Comparison of ENCODE assay signal across 8 cellular contexts in genomic region chr1:6519935-6520621, GRCh38. TPM values are rescaled to one million over a fixed set of nuclear protein-coding genes. Genes with fewer than 3 reads are reported as not detected.
DNase-seq lines count a peak whose midpoint lies in the region; ATAC-seq, FAIRE-seq and TF ChIP-seq lines count a peak whose summit lies in the region.

No MANE protein-coding gene starts in this region.

- H3K36me3 ChIP-seq in right atrium auricular region = peaks cover 1% of the 10 kb centered on the region
- peaks cover 2 to 6% of the 10 kb centered on the region in 2 experiments for H3K36me3 ChIP-seq in keratinocyte (ENCODE audit: control insufficient read depth in 2 of 2, extremely low read depth in 1 of 2, insufficient read depth in 2 of 2, low read length in 2 of 2)
- peaks cover 4% of the 10 kb centered on the region for H3K36me3 ChIP-seq in upper lobe of right lung

- H3K27ac ChIP-seq in right atrium auricular region (no peak overlapping the region), keratinocyte (ENCODE audit: control insufficient read depth, insufficient read depth, low read length) (no peak overlapping the region), upper lobe of right lung (no peak overlapping the region)

- DNase-seq in Right ventricle myocardium superior (no peak), right atrium auricular region (ENCODE audit: low spot score) (no peak), astrocyte of the hippocampus (ENCODE audit: low read depth, low spot score) (peak; percentile 93), keratinocyte (ENCODE audit: low read depth, low spot score) (peak; percentile 52), upper lobe of right lung (no peak)

- ATAC-seq in Right ventricle myocardium superior (ENCODE audit: poor library complexity) (peak; percentile 64), upper lobe of right lung (peak; percentile 24), HG02763 (IDR thresholded peaks at IDR 0.05; ENCODE audit: unreplicated experiment) (no peak), GM18909 (IDR thresholded peaks at IDR 0.05; ENCODE audit: poor library complexity, unreplicated experiment) (no peak), GM18907 (IDR thresholded peaks at IDR 0.05; ENCODE audit: unreplicated experiment) (no peak)

- H3K4me1 ChIP-seq in right atrium auricular region (peaks cover 0 to 14% of the 10 kb centered on the region in 2 donors), keratinocyte (ENCODE audit: control insufficient read depth, extremely low read depth, insufficient read depth, low read length) (peaks cover 31% of the 10 kb centered on the region), upper lobe of right lung (no peaks in the 10 kb centered on the region)

- H3K4me3 ChIP-seq in right atrium auricular region (no peak overlapping the region), keratinocyte (ENCODE audit: control insufficient read depth in 2 of 3, extremely low read depth in 1 of 3, insufficient read depth in 2 of 3, low read depth in 1 of 3, low read length in 3 of 3) (no peak overlapping the region), upper lobe of right lung (no peak overlapping the region)

- H3K9me3 ChIP-seq in right atrium auricular region (no peaks in the 10 kb centered on the region), keratinocyte (ENCODE audit: control insufficient read depth, low read depth, low read length) (no peaks in the 10 kb centered on the region), upper lobe of right lung (no peaks in the 10 kb centered on the region)

- H4K20me1 ChIP-seq in keratinocyte (ENCODE audit: control insufficient read depth, extremely low read depth, insufficient read depth, low read length) = peaks cover 3% of the 10 kb centered on the region

- H3K79me2 ChIP-seq in keratinocyte (ENCODE audit: control insufficient read depth, insufficient read depth, low read length) = no peaks in the 10 kb centered on the region

- peak overlapping the region; percentile 4 for H3K4me2 ChIP-seq in keratinocyte (ENCODE audit: control insufficient read depth, extremely low read depth, insufficient read depth, low read depth, low read length)

- dilution Hi-C loops in keratinocyte (cut with MboI; ENCODE audit: extremely low pct_ligation_motif_present, low sequenced_read_pairs) = no loop called here

- H3K9ac ChIP-seq in keratinocyte (ENCODE audit: control insufficient read depth, extremely low read depth, insufficient read depth, low read length) = no peak overlapping the region

- intact Hi-C loops in Right ventricle myocardium superior (cut with DNase I) (loop anchor here (5.0 kb wide), 1 partner anchor 33 kb away; no protein-coding TSS in a partner anchor), upper lobe of right lung (cut with DNase I) (no loop called here)

- H2AFZ ChIP-seq in keratinocyte (ENCODE audit: control insufficient read depth, low read length) = no peak overlapping the region

- TF ChIP-seq CTCF in right atrium auricular region (IDR thresholded peaks at IDR 0.05) (no peak), keratinocyte (optimal IDR thresholded peaks at IDR 0.05 in 1 of 3, IDR thresholded peaks at IDR 0.05 in 1 of 3, conservative IDR thresholded peaks at IDR 0.05 in 1 of 3; ENCODE audit: extremely low read depth in 1 of 3, insufficient read depth in 2 of 3, low read length in 3 of 3) (no peak), upper lobe of right lung (IDR thresholded peaks at IDR 0.05) (no peak)

- H3K27me3 ChIP-seq in right atrium auricular region (no peaks in the 10 kb centered on the region), keratinocyte (ENCODE audit: control insufficient read depth, extremely low read depth, insufficient read depth, low read length) (no peaks in the 10 kb centered on the region), upper lobe of right lung (no peaks in the 10 kb centered on the region)

- H3K9me1 ChIP-seq in keratinocyte (ENCODE audit: control insufficient read depth, extremely low read depth, insufficient read depth, low read length) = no peaks in the 10 kb centered on the region

- FAIRE-seq in keratinocyte (lab: Jason Lieb, UNC) = peak; percentile 90

RNA-seq across cellular contexts. Expression of gene PLEKHG5, which starts 28.6 kb away (rescaled TPM):
- total RNA-seq in Right ventricle myocardium superior (16.8 TPM), right atrium auricular region (1 to 10 TPM; 7.0 to 7.9 TPM), upper lobe of right lung (12.2 TPM)
- polyA plus RNA-seq in keratinocyte = 11.8 to 27.7 TPM (median 13.4 TPM) in 3 replicates
- 9.4 TPM for polyA plus RNA-seq in keratinocyte (2011; ENCODE audit: low read depth)
- polyA plus RNA-seq in keratinocyte (2011; cell fraction: cytosol; rRNA removed) = 5.3 and 11.5 TPM in 2 replicates
- 67.6 and 102 TPM in 2 replicates for polyA plus RNA-seq in keratinocyte (2011; cell fraction: nucleus; rRNA removed)
- polyA plus RNA-seq in keratinocyte (2012; ENCODE audit: low replicate concordance) = 20.7 and 21.6 TPM in 2 replicates
- polyA minus RNA-seq in keratinocyte = 14.1 to 17.2 TPM (median 15.1 TPM) in 3 replicates
- polyA minus RNA-seq in keratinocyte (2011; cell fraction: cytosol; rRNA and poly(A)+ RNA removed) = 19.6 TPM
- polyA minus RNA-seq in keratinocyte (2011; cell fraction: nucleus; rRNA and poly(A)+ RNA removed) = 41.2 and 42.0 TPM in 2 replicates

RNA-seq across cellular contexts. Expression of gene NOL9, which starts 34.2 kb away (rescaled TPM):
- total RNA-seq in Right ventricle myocardium superior (10.9 TPM), right atrium auricular region (10 to 100 TPM; 15.4 to 15.6 TPM), upper lobe of right lung (23.6 TPM)
- 13.7 to 24.6 TPM (median 23.2 TPM) in 3 replicates for polyA plus RNA-seq in keratinocyte
- polyA plus RNA-seq in keratinocyte (2011; ENCODE audit: low read depth) = 6.0 TPM
- 10.7 and 21.0 TPM in 2 replicates for polyA plus RNA-seq in keratinocyte (2011; cell fraction: cytosol; rRNA removed)
- 35.6 and 37.3 TPM in 2 replicates for polyA plus RNA-seq in keratinocyte (2011; cell fraction: nucleus; rRNA removed)
- 5.6 and 9.4 TPM in 2 replicates for polyA plus RNA-seq in keratinocyte (2012; ENCODE audit: low replicate concordance)
- 13.0 to 31.4 TPM (median 25.7 TPM) in 3 replicates for polyA minus RNA-seq in keratinocyte
- polyA minus RNA-seq in keratinocyte (2011; cell fraction: cytosol; rRNA and poly(A)+ RNA removed) = 10.7 TPM
- 19.4 and 35.4 TPM in 2 replicates for polyA minus RNA-seq in keratinocyte (2011; cell fraction: nucleus; rRNA and poly(A)+ RNA removed)

RNA-seq across cellular contexts. Expression of gene TAS1R1, which starts 35.0 kb away (rescaled TPM):
- total RNA-seq in Right ventricle myocardium superior = not detected
- not detected for total RNA-seq in right atrium auricular region
- polyA plus RNA-seq in keratinocyte = not detected in 3 replicates
- not detected for polyA plus RNA-seq in keratinocyte (2011; ENCODE audit: low read depth)
- polyA plus RNA-seq in keratinocyte (2011; cell fraction: cytosol; rRNA removed) = not detected in 2 replicates
- not detected in 2 replicates for polyA plus RNA-seq in keratinocyte (2011; cell fraction: nucleus; rRNA removed)
- 0.17 TPM in 1 of 2 replicates, not detected in the other for polyA plus RNA-seq in keratinocyte (2012; ENCODE audit: low replicate concordance)
- not detected in 3 replicates for polyA minus RNA-seq in keratinocyte
- polyA minus RNA-seq in keratinocyte (2011; cell fraction: cytosol; rRNA and poly(A)+ RNA removed) = not detected
- not detected in 2 replicates for polyA minus RNA-seq in keratinocyte (2011; cell fraction: nucleus; rRNA and poly(A)+ RNA removed)
- total RNA-seq in upper lobe of right lung = not detected

RNA-seq across cellular contexts. Expression of gene TNFRSF25, which starts 54.1 kb away (rescaled TPM):
- total RNA-seq in Right ventricle myocardium superior = 13.7 TPM
- total RNA-seq in right atrium auricular region = 1 to 10 TPM; 4.4 to 7.4 TPM
- polyA plus RNA-seq in keratinocyte = 12.2 to 35.8 TPM (median 12.4 TPM) in 3 replicates
- polyA plus RNA-seq in keratinocyte (2011; ENCODE audit: low read depth) = 7.1 TPM
- polyA plus RNA-seq in keratinocyte (2011; cell fraction: cytosol; rRNA removed) = 3.6 and 6.6 TPM in 2 replicates
- 100 and 140 TPM in 2 replicates for polyA plus RNA-seq in keratinocyte (2011; cell fraction: nucleus; rRNA removed)
- polyA plus RNA-seq in keratinocyte (2012; ENCODE audit: low replicate concordance) = 16.7 and 29.9 TPM in 2 replicates
- polyA minus RNA-seq in keratinocyte = 11.3 to 20.1 TPM (median 11.4 TPM) in 3 replicates
- 6.1 TPM for polyA minus RNA-seq in keratinocyte (2011; cell fraction: cytosol; rRNA and poly(A)+ RNA removed)
- 17.1 and 23.7 TPM in 2 replicates for polyA minus RNA-seq in keratinocyte (2011; cell fraction: nucleus; rRNA and poly(A)+ RNA removed)
- total RNA-seq in upper lobe of right lung = 10.0 TPM

RNA-seq across cellular contexts. Expression of gene ZBTB48, which starts 59.7 kb away (rescaled TPM):
- 11.7 TPM for total RNA-seq in Right ventricle myocardium superior
- total RNA-seq in right atrium auricular region = 1 to 10 TPM; 4.0 to 9.0 TPM
- polyA plus RNA-seq in keratinocyte = 9.7 to 21.1 TPM (median 10.9 TPM) in 3 replicates
- 13.1 TPM for polyA plus RNA-seq in keratinocyte (2011; ENCODE audit: low read depth)
- 5.6 and 9.2 TPM in 2 replicates for polyA plus RNA-seq in keratinocyte (2011; cell fraction: cytosol; rRNA removed)
- polyA plus RNA-seq in keratinocyte (2011; cell fraction: nucleus; rRNA removed) = 28.2 and 30.9 TPM in 2 replicates
- polyA plus RNA-seq in keratinocyte (2012; ENCODE audit: low replicate concordance) = 11.5 and 12.6 TPM in 2 replicates
- 12.6 to 19.0 TPM (median 16.8 TPM) in 3 replicates for polyA minus RNA-seq in keratinocyte
- polyA minus RNA-seq in keratinocyte (2011; cell fraction: cytosol; rRNA and poly(A)+ RNA removed) = 25.7 TPM
- 17.1 and 28.2 TPM in 2 replicates for polyA minus RNA-seq in keratinocyte (2011; cell fraction: nucleus; rRNA and poly(A)+ RNA removed)
- 31.5 TPM for total RNA-seq in upper lobe of right lung

Comparison
In these comparisons a context has a peak if more than half of its experiments do, and no peak if none do; other contexts are left out.
1. ATAC-seq: peak in Right ventricle myocardium superior (single experiment) and upper lobe of right lung (single experiment); none in HG02763 (single experiment), GM18909 (single experiment) and GM18907 (single experiment).
2. DNase-seq: peak in astrocyte of the hippocampus (single experiment) and keratinocyte (single experiment); none in Right ventricle myocardium superior (single experiment), right atrium auricular region (single experiment) and upper lobe of right lung (single experiment).